11 cellular contexts compared by ENCODE assay signal in the genomic region with DNA sequence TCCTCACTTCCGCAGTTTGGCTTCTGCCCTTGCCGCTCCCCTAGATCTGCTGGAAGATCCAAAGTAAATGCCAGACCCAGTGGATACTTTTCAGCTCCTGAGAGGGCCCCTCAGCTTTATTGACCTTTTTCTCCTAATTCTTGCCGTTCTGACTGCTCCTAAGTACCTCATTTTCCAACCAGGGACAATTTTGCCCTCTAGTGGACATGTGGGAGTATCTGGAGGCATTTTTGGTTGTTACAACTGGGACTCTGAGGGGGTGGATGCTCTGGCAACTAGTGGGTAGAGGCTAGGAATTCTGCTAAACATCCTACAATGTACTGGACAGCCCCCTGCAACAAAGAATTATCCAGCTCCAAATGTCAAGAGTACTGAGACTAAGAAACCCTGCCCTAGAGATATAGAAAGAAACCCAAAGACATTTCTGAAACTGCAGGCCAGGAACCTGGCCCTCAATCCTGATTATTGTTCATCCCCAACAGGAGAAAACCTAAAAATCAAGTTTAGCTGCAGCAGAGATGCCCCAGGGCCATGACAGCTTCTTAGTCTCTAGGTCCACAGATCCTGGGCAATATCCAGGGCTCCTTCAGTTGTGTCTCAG. TPM values are rescaled to one million over a fixed set of nuclear protein-coding genes. Genes with fewer than 3 reads are reported as not detected.
DNase-seq lines count a peak whose midpoint lies in the region; ATAC-seq and TF ChIP-seq lines count a peak whose summit lies in the region.
"Had no signal": no experiment of that assay in that cellular context is flagged by ENCODE, and none has a peak within 500 bp of the region (broad histone marks: within the 10 kb centered on the region; RNA-seq: fewer than 3 reads in every experiment).

No MANE protein-coding gene starts in this region.

- no peaks in the 10 kb centered on the region for H3K9me3 Mint-ChIP-seq in endothelial cell (ENCODE audit: unreplicated experiment)

- H3K4me1 Mint-ChIP-seq in endothelial cell (ENCODE audit: unreplicated experiment), result no peaks in the 10 kb centered on the region

- H3K9me3 ChIP-seq in psoas muscle, result no peaks in the 10 kb centered on the region
- H3K9me3 ChIP-seq: BLaER1 had no signal

- WGBS in psoas muscle, 3 donors, result 36 to 52% (median 36%) methylated on average over 2 to 3 of the region's 3 CpGs

- peaks cover 0 to 10% (median 0%) of the 10 kb centered on the region in 3 donors for H3K27me3 ChIP-seq in psoas muscle (ENCODE audit: insufficient read depth in 3 of 3, low read length in 2 of 3)

- no peak overlapping the region for H3K27ac Mint-ChIP-seq in endothelial cell (ENCODE audit: unreplicated experiment)

- ATAC-seq in psoas muscle (no peak), GM21526 (IDR thresholded peaks at IDR 0.05; ENCODE audit: low FRiP score, unreplicated experiment) (no peak)

- H3K27me3 Mint-ChIP-seq in endothelial cell (ENCODE audit: unreplicated experiment), result peaks cover 2% of the 10 kb centered on the region

- H3K27ac ChIP-seq in psoas muscle, result no peak overlapping the region
- H3K27ac ChIP-seq: BLaER1 had no signal

- peak; percentile 26 for DNase-seq in NCI-H1092 treated with DMSO at 0.1 percent for 48 hours (lab: John Stamatoyannopoulos, UW)
- no peak for DNase-seq in NCI-H1092 (lab: John Stamatoyannopoulos, UW)
- peak; percentile 13 for DNase-seq in NCI-H1694 (lab: John Stamatoyannopoulos, UW)
- DNase-seq in endothelial cell (ENCODE audit: low spot score), result no peak
- DNase-seq in psoas muscle, result no peak
- no peak for DNase-seq in central memory CD4-positive, alpha-beta T cell
- no peak for DNase-seq in amygdala (lab: John Stamatoyannopoulos, UW)
- DNase-seq: Right ventricle myocardium superior; stimulated activated naive CD4-positive, alpha-beta T cell treated with Interleukin-2 at 50 U/mL for 16 hours had no signal

- H3K36me3 ChIP-seq in psoas muscle (ENCODE audit: insufficient read depth in 1 of 2, low read depth in 1 of 2), result no peaks in the 10 kb centered on the region
- H3K36me3 ChIP-seq: BLaER1 had no signal

- no peak overlapping the region for H3K4me3 ChIP-seq in psoas muscle
- H3K4me3 ChIP-seq: BLaER1 had no signal

- H3K4me1 ChIP-seq in psoas muscle, result no peaks in the 10 kb centered on the region
- H3K4me1 ChIP-seq: BLaER1 had no signal

- no peak overlapping the region for H3K4me3 Mint-ChIP-seq in endothelial cell (ENCODE audit: unreplicated experiment)

- intact Hi-C loops in psoas muscle (cut with DNase I), result no loop called here

- no peaks in the 10 kb centered on the region for H3K36me3 Mint-ChIP-seq in endothelial cell (ENCODE audit: low read depth, unreplicated experiment)

- TF ChIP-seq CTCF in endothelial cell (IDR thresholded peaks at IDR 0.05; ENCODE audit: unreplicated experiment) (peak; percentile 40), psoas muscle (IDR thresholded peaks at IDR 0.05) (peak; percentile 26)

RNA-seq across cellular contexts. Expression of a gene that starts 3.4 kb away (rescaled TPM):
- total RNA-seq in endothelial cell (ENCODE audit: unreplicated experiment) (not detected), psoas muscle (not detected)
- not detected for polyA plus RNA-seq in psoas muscle
- total RNA-seq: Right ventricle myocardium superior had no signal

Comparison
In these comparisons a context has a peak if more than half of its experiments do, and no peak if none do; other contexts are left out.
1. DNase-seq: peak in NCI-H1092 treated with DMSO at 0.1 percent for 48 hours (single experiment) and NCI-H1694 (single experiment); none in NCI-H1092 (single experiment), endothelial cell (single experiment), psoas muscle (0 of 2), central memory CD4-positive, alpha-beta T cell (single experiment) and amygdala (0 of 56).